ENCODE assay signal across 16 cellular contexts in genomic region chr9:71743884-71744283, GRCh38. TPM values are rescaled to one million over a fixed set of nuclear protein-coding genes. Genes with fewer than 3 reads are reported as not detected.
DNase-seq lines count a peak whose midpoint lies in the region; ATAC-seq, FAIRE-seq and TF ChIP-seq lines count a peak whose summit lies in the region.
"Had no signal": no experiment of that assay in that cellular context is flagged by ENCODE, and none has a peak within 500 bp of the region (broad histone marks: within the 10 kb centered on the region; RNA-seq: fewer than 3 reads in every experiment).

No MANE protein-coding gene starts in this region.

- TF ChIP-seq CTCF in A549 (IDR thresholded peaks at IDR 0.05), result no peak
- no peak for TF ChIP-seq CTCF in smooth muscle cell (IDR thresholded peaks at IDR 0.05; ENCODE audit: borderline replicate concordance, insufficient read depth, poor library complexity, severe bottlenecking)

- H3K27me3 Mint-ChIP-seq in T-cell, result no peaks in the 10 kb centered on the region

- peaks cover 18% of the 10 kb centered on the region for H3K36me3 ChIP-seq in SJSA1
- peaks cover 3% of the 10 kb centered on the region for H3K36me3 ChIP-seq in mesendoderm (ENCODE audit: control insufficient read depth, insufficient read depth, low read length)
- no peaks in the 10 kb centered on the region for H3K36me3 ChIP-seq in smooth muscle cell (ENCODE audit: low read depth)
- H3K36me3 ChIP-seq: MG63 had no signal

- DNase-seq in A549 (ENCODE audit: low read depth in 1 of 2, low spot score in 1 of 2), result no peak
- no peak for DNase-seq in SJSA1 (ENCODE audit: low read depth in 1 of 2, low spot score in 2 of 2)
- DNase-seq in mesendoderm, result no peak
- no peak for DNase-seq in smooth muscle cell (lab: John Stamatoyannopoulos, UW; ENCODE audit: unreplicated experiment)
- no peak for DNase-seq in EL
- no peak for DNase-seq in NCI-H446 treated with DMSO at 0.1 percent for 48 hours (lab: John Stamatoyannopoulos, UW)
- DNase-seq in T-cell, result no peak
- DNase-seq: H7, MG63, NCI-H1417 treated with DMSO at 0.1 percent for 48 hours, NCI-H187 had no signal

- FAIRE-seq in A549 (lab: Jason Lieb, UNC), result no peak
- FAIRE-seq: D721Med, RCC 7860 had no signal

- H3K27ac ChIP-seq in A549 (peak overlapping the region; percentile 87 to 94), SJSA1 (peak overlapping the region; percentile 51; the same call in 1 of the 2 replicates), mesendoderm (ENCODE audit: low read depth, low read length) (no peak overlapping the region), smooth muscle cell (ENCODE audit: low read depth) (peak overlapping the region; percentile 96)
- H3K27ac ChIP-seq: BLaER1 treated with 17β-estradiol and CSF1 and Interleukin-3, amounts not matched to agents 10 nM and 100 nM had no signal

- no peak overlapping the region for H3K9ac ChIP-seq in mesendoderm (ENCODE audit: low read length)
- no peak overlapping the region for H3K9ac ChIP-seq in smooth muscle cell (ENCODE audit: low read depth)
- H3K9ac ChIP-seq: BLaER1 treated with 17β-estradiol and CSF1 and Interleukin-3, amounts not matched to agents 10 nM and 100 nM had no signal

- H3K27ac Mint-ChIP-seq in T-cell, result no peak overlapping the region

- no peak overlapping the region for H3K4me3 Mint-ChIP-seq in T-cell

- H3K4ac ChIP-seq in mesendoderm (ENCODE audit: low read depth, low read length), result no peak overlapping the region

- no peaks in the 10 kb centered on the region for H3K9me3 Mint-ChIP-seq in T-cell

- peaks cover 97% of the 10 kb centered on the region for H3K4me1 ChIP-seq in A549
- H3K4me1 ChIP-seq in SJSA1 (replicated peaks), result peaks cover 26% of the 10 kb centered on the region
- H3K4me1 ChIP-seq in mesendoderm (ENCODE audit: control insufficient read depth, low read depth, low read length), result peaks cover 6% of the 10 kb centered on the region
- peaks cover 50% of the 10 kb centered on the region for H3K4me1 ChIP-seq in smooth muscle cell (ENCODE audit: low read depth)

- CTCF ChIA-PET in A549 (lab: Yijun Ruan, JAX), result interaction anchor here (0.6 to 2.2 kb wide), 4 partner anchors 15 to 63 kb away, joined by 3 to 6 read pairs (median 4); partner anchors contain the start of gene CEMIP2
- CTCF ChIA-PET in T-cell (lab: Charles Lee), result interaction anchor here in 1 of 2 donors (0.8 kb wide), 1 partner anchor 75 kb away, joined by 3 read pairs; no protein-coding TSS in a partner anchor

- TF ChIP-seq POLR2A in A549 (IDR thresholded peaks at IDR 0.05; ENCODE audit: low read length), result no peak

- no peak for TF ChIP-seq RAD21 in A549 (conservative IDR thresholded peaks at IDR 0.05 in 1 of 2, IDR thresholded peaks at IDR 0.05 in 1 of 2)

- no peaks in the 10 kb centered on the region for H3K9me3 ChIP-seq in A549
- H3K9me3 ChIP-seq in SJSA1 (replicated peaks), result no peaks in the 10 kb centered on the region
- no peaks in the 10 kb centered on the region for H3K9me3 ChIP-seq in smooth muscle cell (replicated peaks; ENCODE audit: low read depth)
- H3K9me3 ChIP-seq: BLaER1 treated with 17β-estradiol and CSF1 and Interleukin-3, amounts not matched to agents 10 nM and 100 nM; MG63 had no signal

- peaks cover 15% of the 10 kb centered on the region for H4K20me1 ChIP-seq in smooth muscle cell (ENCODE audit: low read depth)

- H3K18ac ChIP-seq in mesendoderm (ENCODE audit: low read length), result no peak overlapping the region

- no peak overlapping the region for H2AFZ ChIP-seq in smooth muscle cell (ENCODE audit: low read depth)

- H2BK5ac ChIP-seq in mesendoderm (ENCODE audit: low read length), result no peak overlapping the region

- H4K5ac ChIP-seq in mesendoderm (ENCODE audit: low read length), result no peak overlapping the region

- peaks cover 65% of the 10 kb centered on the region for H3K36me3 Mint-ChIP-seq in T-cell

- H3K79me2 ChIP-seq in mesendoderm (ENCODE audit: control insufficient read depth, insufficient read depth, low read length) (peaks cover 2% of the 10 kb centered on the region), smooth muscle cell (ENCODE audit: low read depth) (peaks cover 44% of the 10 kb centered on the region)

- H3F3A ChIP-seq in smooth muscle cell (ENCODE audit: low read depth), result peaks cover 48% of the 10 kb centered on the region

- H3K56ac ChIP-seq in mesendoderm (ENCODE audit: low read length), result no peak overlapping the region

- H3K4me1 Mint-ChIP-seq in T-cell, result peaks cover 24 to 29% (median 26%) of the 10 kb centered on the region in 3 donors

- H2BK120ac ChIP-seq in mesendoderm (ENCODE audit: low read depth, low read length), result peak overlapping the region; percentile 45

- H2AK5ac ChIP-seq in mesendoderm (ENCODE audit: low read length), result no peak overlapping the region

- POLR2A ChIA-PET in A549 (lab: Yijun Ruan, JAX), result interaction anchor here (0.8 to 1.3 kb wide), 2 partner anchors 11 to 63 kb away, joined by 3 to 4 read pairs; no protein-coding TSS in a partner anchor
- POLR2A ChIA-PET in T-cell (lab: Charles Lee), result interaction anchor here in 1 of 2 donors (0.6 kb wide), 1 partner anchor 226 kb away, joined by 4 read pairs; no protein-coding TSS in a partner anchor

- peak overlapping the region; percentile 72 for H3K4me2 ChIP-seq in A549
- no peak overlapping the region for H3K4me2 ChIP-seq in mesendoderm (ENCODE audit: low read length)
- H3K4me2 ChIP-seq in smooth muscle cell, result peak overlapping the region; percentile 82
- H3K4me2 ChIP-seq: BLaER1 treated with 17β-estradiol and CSF1 and Interleukin-3, amounts not matched to agents 10 nM and 100 nM had no signal

- H3K79me1 ChIP-seq in mesendoderm (ENCODE audit: low read length), result peaks cover 3% of the 10 kb centered on the region

- no peak overlapping the region for H2BK15ac ChIP-seq in mesendoderm (replicated peaks; ENCODE audit: low read depth)

- H4K8ac ChIP-seq in mesendoderm (ENCODE audit: low read depth, low read length), result no peak overlapping the region

- H3K23ac ChIP-seq in mesendoderm (ENCODE audit: low read length), result no peak overlapping the region

- no peaks in the 10 kb centered on the region for H3K27me3 ChIP-seq in SJSA1 (replicated peaks)
- H3K27me3 ChIP-seq in mesendoderm (ENCODE audit: insufficient read depth, low read length, poor library complexity), result no peaks in the 10 kb centered on the region
- no peaks in the 10 kb centered on the region for H3K27me3 ChIP-seq in smooth muscle cell (ENCODE audit: low read depth)
- H3K27me3 ChIP-seq: BLaER1 treated with 17β-estradiol and CSF1 and Interleukin-3, amounts not matched to agents 10 nM and 100 nM; MG63 had no signal

- WGBS in A549 (ENCODE audit: missing lambda C conversion rate), result 90% methylated on average over 5 of the region's 5 CpGs
- no CpG with 5 or more reads among the region's 5 CpGs for WGBS in mesendoderm (ENCODE audit: extremely low coverage, insufficient coverage, low lambda C conversion rate)
- 84% methylated on average over 5 of the region's 5 CpGs for WGBS in smooth muscle cell (ENCODE audit: low lambda C conversion rate)

- no peak overlapping the region for H3K4me3 ChIP-seq in A549
- no peak overlapping the region for H3K4me3 ChIP-seq in SJSA1
- H3K4me3 ChIP-seq in mesendoderm (ENCODE audit: low read length), result no peak overlapping the region
- no peak overlapping the region for H3K4me3 ChIP-seq in smooth muscle cell
- H3K4me3 ChIP-seq: BLaER1 treated with 17β-estradiol and CSF1 and Interleukin-3, amounts not matched to agents 10 nM and 100 nM; K562; MG63 had no signal

- TF ChIP-seq EP300 in A549 (IDR thresholded peaks at IDR 0.05), result no peak

- no peak for ATAC-seq in A549
- no peak for ATAC-seq in GM18909 (IDR thresholded peaks at IDR 0.05; ENCODE audit: poor library complexity, unreplicated experiment)
- no peak for ATAC-seq in T-cell (replicated peaks in 1 of 4)

TF ChIP-seq in A549, 52 proteins besides CTCF, POLR2A, EP300 and RAD21:
- TF ChIP-seq MAX (IDR thresholded peaks at IDR 0.05), result no peak
- TF ChIP-seq RCOR1 (IDR thresholded peaks at IDR 0.05; ENCODE audit: low read depth, low read length), result no peak
- TF ChIP-seq MAFK (IDR thresholded peaks at IDR 0.05; ENCODE audit: partially characterized antibody), result no peak
- no peak for TF ChIP-seq HDAC2 (IDR thresholded peaks at IDR 0.05)
- TF ChIP-seq CHD4 (IDR thresholded peaks at IDR 0.05; ENCODE audit: borderline replicate concordance), result no peak
- no peak for TF ChIP-seq NPAS2 (CRISPR knock-in tag; IDR thresholded peaks at IDR 0.05; ENCODE audit: borderline replicate concordance)
- no peak for TF ChIP-seq ZFP36 (IDR thresholded peaks at IDR 0.05; ENCODE audit: borderline replicate concordance, partially characterized antibody)

RNA-seq across cellular contexts. Expression of gene CEMIP2, which starts 24.4 kb away (rescaled TPM):
- polyA plus RNA-seq in A549 (2011; rRNA removed), result 161 and 236 TPM in 2 replicates
- 65.5 and 72.7 TPM in 2 replicates for polyA plus RNA-seq in A549 (2012; cell fraction: cytosol; rRNA removed)
- 146 and 156 TPM in 2 replicates for polyA plus RNA-seq in A549 (2012; cell fraction: nucleus; rRNA removed)
- 136 to 158 TPM (median 146 TPM) in 3 replicates for polyA plus RNA-seq in A549 (2017; fragmentation: RNase III; extraction: RNeasy Plus Mini Kit Qiagen cat#74134 plus additional on column Dnase treatment)
- 427 and 492 TPM in 2 replicates for polyA minus RNA-seq in A549 (2011; rRNA and poly(A)+ RNA removed)
- total RNA-seq in SJSA1 (2014; rRNA removed; shearing (Covaris generic)), result 14.8 and 24.4 TPM in 2 replicates
- 48.1 TPM for polyA plus RNA-seq in mesendoderm (2013, experiment 1 of 2)
- polyA plus RNA-seq in mesendoderm (2013, experiment 2 of 2), result 48.6 TPM
- total RNA-seq in smooth muscle cell, result 103 and 105 TPM in 2 replicates
- 46.1 and 70.3 TPM in 2 replicates for polyA plus RNA-seq in smooth muscle cell
- total RNA-seq in T-cell, result 100 to 1,000 TPM in 2 of 5 donors, 10 to 100 TPM in 3; 82.1 to 285 (median 90.8) TPM
